21 cellular contexts compared by ENCODE assay signal in genomic region chr6:5992551-5993225, GRCh38. TPM values are rescaled to one million over a fixed set of nuclear protein-coding genes. Genes with fewer than 3 reads are reported as not detected.
DNase-seq lines count a peak whose midpoint lies in the region; ATAC-seq, FAIRE-seq and TF ChIP-seq lines count a peak whose summit lies in the region.
"Had no signal": no experiment of that assay in that cellular context is flagged by ENCODE, and none has a peak within 500 bp of the region (broad histone marks: within the 10 kb centered on the region; RNA-seq: fewer than 3 reads in every experiment).

No MANE protein-coding gene starts in this region.

- H3F3A ChIP-seq in GM23248 (ENCODE audit: insufficient read depth): peaks cover 22% of the 10 kb centered on the region

- H2BK15ac ChIP-seq in neuronal stem cell (ENCODE audit: low read length): no peak overlapping the region

- in situ Hi-C loops in GM23248 (cut with MboI): loop anchor here (10.0 kb wide), 1 partner anchor 528 kb away; no protein-coding TSS in a partner anchor

- no peak overlapping the region for H4K91ac ChIP-seq in neuronal stem cell (ENCODE audit: low read depth, low read length, poor library complexity)

- ATAC-seq in GM18861 (IDR thresholded peaks at IDR 0.05; ENCODE audit: unreplicated experiment): no peak
- no peak for ATAC-seq in HG02938 (IDR thresholded peaks at IDR 0.05; ENCODE audit: unreplicated experiment)
- no peak for ATAC-seq in Right ventricle myocardium inferior
- ATAC-seq: CD8-positive, alpha-beta T cell had no signal

- H2AFZ ChIP-seq in neuronal stem cell (ENCODE audit: low read length) (no peak overlapping the region), GM23248 (no peak overlapping the region)

- H3K9me2 ChIP-seq in GM23248 (ENCODE audit: insufficient read depth): no peaks in the 10 kb centered on the region

- no peaks in the 10 kb centered on the region for H3K36me3 ChIP-seq in HUES6 (ENCODE audit: control insufficient read depth, insufficient read depth, low read length)
- H3K36me3 ChIP-seq in bronchial epithelial cell (ENCODE audit: control insufficient read depth, insufficient read depth, low read length): no peaks in the 10 kb centered on the region
- H3K36me3 ChIP-seq in iPS-18a (ENCODE audit: control insufficient read depth, low read depth, low read length): no peaks in the 10 kb centered on the region
- no peaks in the 10 kb centered on the region for H3K36me3 ChIP-seq in neuronal stem cell (replicated peaks in 1 of 2; ENCODE audit: control insufficient read depth in 2 of 2, insufficient read depth in 2 of 2, low read length in 2 of 2)
- H3K36me3 ChIP-seq in GM23248 (ENCODE audit: low read depth): no peaks in the 10 kb centered on the region
- H3K36me3 ChIP-seq: BE2C, Peyer's patch had no signal

- H3K9ac ChIP-seq in HUES6 (ENCODE audit: low read length) (no peak overlapping the region), iPS-18a (ENCODE audit: low read length) (no peak overlapping the region), neuronal stem cell (ENCODE audit: low read depth, low read length, poor library complexity) (no peak overlapping the region), GM23248 (no peak overlapping the region)

- H4K20me1 ChIP-seq in GM23248 (ENCODE audit: insufficient read depth): no peaks in the 10 kb centered on the region

- no peak for DNase-seq in bronchial epithelial cell (ENCODE audit: low read depth)
- no peak for DNase-seq in neuronal stem cell (ENCODE audit: low spot score)
- DNase-seq in GM23248: no peak
- DNase-seq in Right ventricle myocardium inferior (ENCODE audit: missing footprints): no peak
- DNase-seq: BE2C; CD8-positive, alpha-beta T cell; KBM-7; NCI-H1105; NCI-H187; NCI-H446; NCI-H774; Peyer's patch; SHP77 treated with DMSO at 0.1 percent for 48 hours had no signal

- H3K27me3 ChIP-seq in HUES6 (ENCODE audit: control insufficient read depth, insufficient read depth, low read length) (peaks cover 90% of the 10 kb centered on the region), bronchial epithelial cell (ENCODE audit: control insufficient read depth, insufficient read depth, low read length) (peaks cover 37% of the 10 kb centered on the region), iPS-18a (ENCODE audit: control insufficient read depth, insufficient read depth, low read length) (peaks cover 82% of the 10 kb centered on the region), neuronal stem cell (ENCODE audit: control insufficient read depth in 3 of 3, insufficient read depth in 3 of 3, low read depth in 1 of 3, low read length in 3 of 3) (peaks cover 15 to 81% (median 38%) of the 10 kb centered on the region in 3 experiments), GM23248 (replicated peaks; ENCODE audit: insufficient read depth) (no peaks in the 10 kb centered on the region)

- no peak overlapping the region for H3K18ac ChIP-seq in neuronal stem cell (ENCODE audit: low read length)

- peaks cover 11% of the 10 kb centered on the region for H3K79me2 ChIP-seq in GM23248 (ENCODE audit: insufficient read depth)

- peak overlapping the region; percentile 84 for H2BK12ac ChIP-seq in neuronal stem cell (ENCODE audit: low read length)

- H3K9me3 ChIP-seq in HUES6 (ENCODE audit: control insufficient read depth, insufficient read depth, low read depth, low read length) (no peaks in the 10 kb centered on the region), iPS-18a (ENCODE audit: control insufficient read depth, low read depth, low read length) (no peaks in the 10 kb centered on the region), neuronal stem cell (replicated peaks in 1 of 2; ENCODE audit: control insufficient read depth in 2 of 2, insufficient read depth in 1 of 2, low read depth in 1 of 2, low read length in 2 of 2) (peaks cover 0 to 8% of the 10 kb centered on the region in 2 donors), GM23248 (ENCODE audit: low read depth) (no peaks in the 10 kb centered on the region)
- H3K9me3 ChIP-seq: BE2C, Peyer's patch had no signal

- no peaks in the 10 kb centered on the region for H3K79me1 ChIP-seq in neuronal stem cell (ENCODE audit: low read depth, low read length)

- peaks cover 32% of the 10 kb centered on the region for H3K4me1 ChIP-seq in HUES6 (ENCODE audit: control insufficient read depth, insufficient read depth, low read length)
- H3K4me1 ChIP-seq in iPS-18a (ENCODE audit: control insufficient read depth, low read depth, low read length): peaks cover 33% of the 10 kb centered on the region
- H3K4me1 ChIP-seq in neuronal stem cell (ENCODE audit: control insufficient read depth in 2 of 2, insufficient read depth in 1 of 2, low read depth in 1 of 2, low read length in 2 of 2): peaks cover 3 to 16% of the 10 kb centered on the region in 2 donors
- peaks cover 33% of the 10 kb centered on the region for H3K4me1 ChIP-seq in GM23248 (ENCODE audit: insufficient read depth)

- FAIRE-seq in bronchial epithelial cell (lab: Jason Lieb, UNC): peak; percentile 32
- FAIRE-seq: D721Med, HTR-8/SVneo had no signal

- no peak overlapping the region for H3K14ac ChIP-seq in neuronal stem cell (ENCODE audit: low read length)

- no peak overlapping the region for H2AK5ac ChIP-seq in neuronal stem cell (ENCODE audit: low read depth, low read length)

- H3K27ac ChIP-seq in HUES6 (ENCODE audit: low read depth, low read length) (no peak overlapping the region), iPS-18a (ENCODE audit: low read length) (no peak overlapping the region), neuronal stem cell (replicated peaks; ENCODE audit: low read length) (no peak overlapping the region), GM23248 (no peak overlapping the region)
- H3K27ac ChIP-seq: Peyer's patch had no signal

- no peak overlapping the region for H3K4ac ChIP-seq in neuronal stem cell (ENCODE audit: low read length)

- H3K23ac ChIP-seq in neuronal stem cell (ENCODE audit: low read depth, low read length, poor library complexity): peak overlapping the region; percentile 12

- intact Hi-C loops in Right ventricle myocardium inferior (cut with DNase I): loop anchor here (10.0 kb wide), 1 partner anchor 528 kb away; no protein-coding TSS in a partner anchor

- H4K8ac ChIP-seq in neuronal stem cell (ENCODE audit: low read depth, low read length): no peak overlapping the region

- no CpG with 5 or more reads among the region's 10 CpGs for WGBS in neuronal stem cell (ENCODE audit: extremely low coverage in 2 of 2, insufficient read length in 2 of 2, insufficient replicate concordance in 1 of 2), 2 donors
- WGBS in GM23248 (ENCODE audit: low coverage in 1 of 2, low lambda C conversion rate in 2 of 2, missing lambda C conversion rate in 2 of 2), 2 experiments: 85 to 87% methylated on average over 10 of the region's 10 CpGs

- no peak for TF ChIP-seq CTCF in bronchial epithelial cell (IDR thresholded peaks at IDR 0.05; ENCODE audit: insufficient read depth, low read length, severe bottlenecking)

- H3K4me2 ChIP-seq in neuronal stem cell (ENCODE audit: insufficient read depth, low read length, poor library complexity, severe bottlenecking): no peak overlapping the region
- no peak overlapping the region for H3K4me2 ChIP-seq in GM23248 (ENCODE audit: unreplicated experiment)

- no peak overlapping the region for H2BK120ac ChIP-seq in neuronal stem cell (ENCODE audit: low read depth, low read length)

- H3K4me3 ChIP-seq in HUES6 (ENCODE audit: low read depth, low read length): peak overlapping the region; percentile 21
- no peak overlapping the region for H3K4me3 ChIP-seq in bronchial epithelial cell (ENCODE audit: low read depth, low read length)
- H3K4me3 ChIP-seq in iPS-18a (ENCODE audit: low read length): peak overlapping the region; percentile 15
- no peak overlapping the region for H3K4me3 ChIP-seq in neuronal stem cell (ENCODE audit: low read length in 2 of 2)
- H3K4me3 ChIP-seq in GM23248: no peak overlapping the region
- H3K4me3 ChIP-seq: Peyer's patch had no signal

- H2BK5ac ChIP-seq in neuronal stem cell (ENCODE audit: low read length): no peak overlapping the region

RNA-seq across cellular contexts. Expression of gene NRN1, which starts 14.0 kb away (rescaled TPM):
- total RNA-seq in bronchial epithelial cell: not detected in 2 replicates
- 2.6 TPM for polyA plus RNA-seq in neuronal stem cell (2013, experiment 1 of 2)
- 2.7 TPM for polyA plus RNA-seq in neuronal stem cell (2013, experiment 2 of 2)
- 78.5 and 94.6 TPM in 2 replicates for total RNA-seq in GM23248 (2014; rRNA removed; shearing (Covaris generic))
- 50.5 and 51.8 TPM in 2 replicates for polyA plus RNA-seq in GM23248 (2016; fragmentation: Nextera tagmentation; extraction: Ambion mirVana)
- total RNA-seq in Right ventricle myocardium inferior: 14.0 TPM
- total RNA-seq: MCF 10A had no signal
- polyA plus RNA-seq: AG04450 had no signal

Comparison
In these comparisons a context has a peak if more than half of its experiments do, and no peak if none do; other contexts are left out.
1. H3K4me3 ChIP-seq: peak in HUES6 (single experiment) and iPS-18a (single experiment); none in bronchial epithelial cell (single experiment), neuronal stem cell (0 of 2) and GM23248 (single experiment).
2. RNA of gene NRN1, which starts 14.0 kb away (total RNA-seq): 78.5 to 94.6 TPM in GM23248 and 14.0 TPM in Right ventricle myocardium inferior (single experiment); not detected in bronchial epithelial cell; every median in the first group is over 10 times any median in the second.